ENCODE assay signal across 1 cellular context in the genomic region with DNA sequence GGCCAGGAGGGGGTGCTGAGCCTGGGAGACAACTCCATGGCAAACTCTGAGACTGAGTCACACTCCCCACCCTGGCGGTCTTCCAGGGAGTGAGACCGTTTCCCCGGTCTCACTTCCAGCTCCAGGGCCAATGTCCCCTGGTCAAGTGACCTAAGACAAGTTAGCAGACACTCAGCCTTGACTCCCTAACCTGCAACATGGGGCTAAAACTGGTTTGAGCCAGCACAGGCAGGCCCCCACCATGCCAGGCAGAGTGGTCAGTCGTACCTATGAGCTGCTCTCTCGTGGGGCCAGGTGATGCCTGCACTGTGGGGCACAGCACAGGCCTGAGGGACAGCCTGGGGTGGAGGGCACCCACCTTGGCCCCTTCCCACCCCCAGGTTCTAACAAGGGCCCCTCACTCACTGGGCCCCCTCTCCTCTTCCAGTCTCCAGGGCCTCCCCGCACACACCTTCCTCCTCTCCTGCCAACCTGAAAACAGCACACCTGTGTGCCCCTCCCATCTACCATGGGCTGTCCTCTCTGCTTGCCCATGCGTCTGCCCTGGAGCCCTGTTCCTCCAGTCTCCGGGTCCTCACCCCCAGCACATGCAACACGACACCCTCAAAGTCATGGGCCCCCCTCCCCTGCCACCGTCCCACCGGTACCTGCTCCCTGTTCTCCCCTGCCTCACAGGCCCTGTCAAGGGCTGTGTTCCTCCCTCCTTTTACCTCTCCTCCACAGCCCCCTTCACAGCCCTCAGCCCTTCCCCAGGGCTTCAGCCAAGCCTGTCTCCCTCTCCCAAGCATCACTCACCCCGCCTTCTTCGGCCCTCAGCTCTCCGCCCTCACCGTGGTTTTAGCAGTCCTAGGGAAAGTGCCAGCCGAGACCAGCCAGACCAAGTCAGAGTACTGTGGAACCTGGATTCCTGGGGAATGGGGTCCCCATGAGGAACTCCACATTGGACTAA.
TF ChIP-seq lines count a peak whose summit lies in the region.

No MANE protein-coding gene starts in this region.

TF ChIP-seq in HepG2, 621 proteins besides CTCF, POLR2A, EP300 and RAD21:
- TF ChIP-seq JUNB (CRISPR knock-in tag; IDR thresholded peaks at IDR 0.05; ENCODE audit: borderline replicate concordance) (no peak), ATM (IDR thresholded peaks at IDR 0.05; ENCODE audit: borderline replicate concordance) (no peak), ZFP36 (IDR thresholded peaks at IDR 0.05; ENCODE audit: borderline replicate concordance, low read depth, low read length, partially characterized antibody) (no peak), HNF4G (IDR thresholded peaks at IDR 0.05; ENCODE audit: borderline replicate concordance, low read depth, low read length) (no peak), HNF4G (CRISPR knock-in tag; IDR thresholded peaks at IDR 0.05; ENCODE audit: borderline replicate concordance, low read depth) (no peak)
- TF ChIP-seq, protein P1, sequence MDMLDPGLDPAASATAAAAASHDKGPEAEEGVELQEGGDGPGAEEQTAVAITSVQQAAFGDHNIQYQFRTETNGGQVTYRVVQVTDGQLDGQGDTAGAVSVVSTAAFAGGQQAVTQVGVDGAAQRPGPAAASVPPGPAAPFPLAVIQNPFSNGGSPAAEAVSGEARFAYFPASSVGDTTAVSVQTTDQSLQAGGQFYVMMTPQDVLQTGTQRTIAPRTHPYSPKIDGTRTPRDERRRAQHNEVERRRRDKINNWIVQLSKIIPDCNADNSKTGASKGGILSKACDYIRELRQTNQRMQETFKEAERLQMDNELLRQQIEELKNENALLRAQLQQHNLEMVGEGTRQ (IDR thresholded peaks at IDR 0.05; ENCODE audit: low read depth, low read length) = no peak
- TF ChIP-seq, protein P1 (CRISPR knock-in tag; IDR thresholded peaks at IDR 0.05; ENCODE audit: borderline replicate concordance) = no peak
- TF ChIP-seq, protein P2, sequence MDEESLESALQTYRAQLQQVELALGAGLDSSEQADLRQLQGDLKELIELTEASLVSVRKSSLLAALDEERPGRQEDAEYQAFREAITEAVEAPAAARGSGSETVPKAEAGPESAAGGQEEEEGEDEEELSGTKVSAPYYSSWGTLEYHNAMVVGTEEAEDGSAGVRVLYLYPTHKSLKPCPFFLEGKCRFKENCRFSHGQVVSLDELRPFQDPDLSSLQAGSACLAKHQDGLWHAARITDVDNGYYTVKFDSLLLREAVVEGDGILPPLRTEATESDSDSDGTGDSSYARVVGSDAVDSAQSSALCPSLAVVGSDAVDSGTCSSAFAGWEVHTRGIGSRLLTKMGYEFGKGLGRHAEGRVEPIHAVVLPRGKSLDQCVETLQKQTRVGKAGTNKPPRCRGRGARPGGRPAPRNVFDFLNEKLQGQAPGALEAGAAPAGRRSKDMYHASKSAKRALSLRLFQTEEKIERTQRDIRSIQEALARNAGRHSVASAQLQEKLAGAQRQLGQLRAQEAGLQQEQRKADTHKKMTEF (CRISPR knock-in tag; IDR thresholded peaks at IDR 0.05) = no peak
- TF ChIP-seq, protein P3, sequence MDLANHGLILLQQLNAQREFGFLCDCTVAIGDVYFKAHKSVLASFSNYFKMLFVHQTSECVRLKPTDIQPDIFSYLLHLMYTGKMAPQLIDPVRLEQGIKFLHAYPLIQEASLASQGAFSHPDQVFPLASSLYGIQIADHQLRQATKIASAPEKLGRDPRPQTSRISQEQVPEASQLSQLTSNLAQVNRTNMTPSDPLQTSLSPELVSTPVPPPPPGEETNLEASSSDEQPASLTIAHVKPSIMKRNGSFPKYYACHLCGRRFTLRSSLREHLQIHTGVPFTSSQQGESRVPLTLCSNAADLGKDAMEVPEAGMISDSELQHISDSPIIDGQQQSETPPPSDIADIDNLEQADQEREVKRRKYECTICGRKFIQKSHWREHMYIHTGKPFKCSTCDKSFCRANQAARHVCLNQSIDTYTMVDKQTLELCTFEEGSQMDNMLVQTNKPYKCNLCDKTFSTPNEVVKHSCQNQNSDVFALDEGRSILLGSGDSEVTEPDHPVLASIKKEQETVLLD (CRISPR knock-in tag; IDR thresholded peaks at IDR 0.05; ENCODE audit: low read depth) = no peak
- TF ChIP-seq, protein P4, sequence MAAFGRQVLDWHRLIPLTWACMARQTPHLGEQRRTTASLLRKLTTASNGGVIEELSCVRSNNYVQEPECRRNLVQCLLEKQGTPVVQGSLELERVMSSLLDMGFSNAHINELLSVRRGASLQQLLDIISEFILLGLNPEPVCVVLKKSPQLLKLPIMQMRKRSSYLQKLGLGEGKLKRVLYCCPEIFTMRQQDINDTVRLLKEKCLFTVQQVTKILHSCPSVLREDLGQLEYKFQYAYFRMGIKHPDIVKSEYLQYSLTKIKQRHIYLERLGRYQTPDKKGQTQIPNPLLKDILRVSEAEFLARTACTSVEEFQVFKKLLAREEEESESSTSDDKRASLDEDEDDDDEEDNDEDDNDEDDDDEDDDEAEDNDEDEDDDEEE (CRISPR knock-in tag; IDR thresholded peaks at IDR 0.05) = no peak
